Comparison of ENCODE assay signal across 23 cellular contexts in genomic region chr16:24996301-24996700, GRCh38. TPM values are rescaled to one million over a fixed set of nuclear protein-coding genes. Genes with fewer than 3 reads are reported as not detected.
DNase-seq lines count a peak whose midpoint lies in the region; ATAC-seq, FAIRE-seq and TF ChIP-seq lines count a peak whose summit lies in the region.
"Had no signal": no experiment of that assay in that cellular context is flagged by ENCODE, and none has a peak within 500 bp of the region (broad histone marks: within the 10 kb centered on the region; RNA-seq: fewer than 3 reads in every experiment).

No MANE protein-coding gene starts in this region.

- H3K4me1 ChIP-seq in testis, result peaks cover 41% of the 10 kb centered on the region
- H3K4me1 ChIP-seq in prostate gland (replicated peaks), result no peaks in the 10 kb centered on the region

- no peak overlapping the region for H3K27ac ChIP-seq in testis
- H3K27ac ChIP-seq in prostate gland, result no peak overlapping the region
- H3K27ac ChIP-seq: cardiac muscle cell, KMS-11 had no signal

- H3K36me3 ChIP-seq in testis (ENCODE audit: low read depth, missing control alignments) (no peaks in the 10 kb centered on the region), prostate gland (no peaks in the 10 kb centered on the region)
- H3K36me3 ChIP-seq: BE2C, cardiac muscle cell, esophagus muscularis mucosa, heart left ventricle, transverse colon had no signal

- peak; percentile 63 for ATAC-seq in GM18909 (IDR thresholded peaks at IDR 0.05; ENCODE audit: poor library complexity, unreplicated experiment)
- peak; percentile 49 for ATAC-seq in HG03442 (IDR thresholded peaks at IDR 0.05; ENCODE audit: unreplicated experiment)
- ATAC-seq: heart left ventricle; natural killer cell; stimulated activated effector memory CD8-positive, alpha-beta T cell treated with anti-CD3 and anti-CD28 coated beads, Interleukin-12 subunit alpha, Interleukin-12 subunit beta, amount 100 ng/mL, for 72 hours had no signal

- TF ChIP-seq CTCF in testis (IDR thresholded peaks at IDR 0.05), result no peak
- no peak for TF ChIP-seq CTCF in prostate gland (IDR thresholded peaks at IDR 0.05)

- no peaks in the 10 kb centered on the region for H3K9me3 ChIP-seq in testis
- no peaks in the 10 kb centered on the region for H3K9me3 ChIP-seq in prostate gland
- H3K9me3 ChIP-seq: BE2C, esophagus muscularis mucosa, heart left ventricle, transverse colon had no signal

- intact Hi-C loops in testis (cut with DNase I; ENCODE audit: low total_unique reads) (no loop called here), prostate gland (cut with DNase I) (no loop called here)

- FAIRE-seq in GM12891 (lab: Jason Lieb, UNC), result peak; percentile 85

- H3K27me3 ChIP-seq in testis, result no peaks in the 10 kb centered on the region
- no peaks in the 10 kb centered on the region for H3K27me3 ChIP-seq in prostate gland (replicated peaks; ENCODE audit: insufficient read depth)
- H3K27me3 ChIP-seq: BE2C, cardiac muscle cell, esophagus muscularis mucosa, heart left ventricle, transverse colon had no signal

- TF ChIP-seq POLR2A in GM12891 (IDR thresholded peaks at IDR 0.05; ENCODE audit: low read depth, low read length) (no peak), testis (IDR thresholded peaks at IDR 0.05) (no peak), prostate gland (IDR thresholded peaks at IDR 0.05) (no peak)

- 73 to 83% methylated on average over 5 of the region's 5 CpGs for WGBS in testis, 2 donors
- WGBS in prostate gland, result 89% methylated on average over 5 of the region's 5 CpGs

- H3K4me3 ChIP-seq in testis (no peak overlapping the region), prostate gland (no peak overlapping the region)
- H3K4me3 ChIP-seq: cardiac muscle cell, esophagus muscularis mucosa, heart left ventricle, transverse colon had no signal

- no peak for DNase-seq in GM12891 (ENCODE audit: insufficient read length, low spot score)
- peak; percentile 41 for DNase-seq in germinal center (ENCODE audit: low spot score)
- DNase-seq in testis, result no peak
- no peak for DNase-seq in NCI-H1417 treated with DMSO at 0.1 percent for 48 hours (lab: John Stamatoyannopoulos, UW)
- no peak for DNase-seq in prostate gland (ENCODE audit: low spot score)
- no peak for DNase-seq in SHP77 (lab: John Stamatoyannopoulos, UW)
- DNase-seq: activated CD4-positive, alpha-beta memory T cell treated with anti-CD3 and anti-CD28 coated beads, Interleukin-2, amount 10 ng/mL, durations not matched to agents 7 days and 5 days; BE2C; DMS 273 treated with DMSO at 0.1 percent for 48 hours; GDM1; heart left ventricle; islet precursor cell; mesenchymal stem cell; natural killer cell; NCI-H1417; RPMI8226; transverse colon had no signal

TF ChIP-seq in GM12891, 5 proteins besides CTCF, POLR2A, EP300 and RAD21:
- TF ChIP-seq POU2F2 (IDR thresholded peaks at IDR 0.05; ENCODE audit: low read depth, low read length) (peak; percentile 66; the same call in 1 of the 2 replicates), POLR2AphosphoS5 (IDR thresholded peaks at IDR 0.05; ENCODE audit: low read depth, low read length) (no peak), TAF1 (IDR thresholded peaks at IDR 0.05; ENCODE audit: low read depth, low read length) (no peak), PAX5 (IDR thresholded peaks at IDR 0.05; ENCODE audit: insufficient read depth, low read length, severe bottlenecking) (no peak), SPI1 (IDR thresholded peaks at IDR 0.05; ENCODE audit: low read depth, low read length) (peak; percentile 90)

RNA-seq across cellular contexts. Expression of gene ARHGAP17, which starts 18.9 kb away (rescaled TPM):
- polyA plus RNA-seq in GM12891 (2012; ENCODE audit: low read depth, missing spikeins), result 87.2 TPM
- total RNA-seq in testis, result 100 to 1,000 TPM; 123 to 124 TPM
- 62.7 TPM for polyA plus RNA-seq in testis (ENCODE audit: insufficient read depth, low read depth, low replicate concordance)
- 10 to 100 TPM; 30.4 to 65.9 TPM for total RNA-seq in prostate gland
